In genomic region chr6:31058128-31058894, GRCh38 we compare ENCODE assay signal across 8 cellular contexts. TPM values are rescaled to one million over a fixed set of nuclear protein-coding genes. Genes with fewer than 3 reads are reported as not detected.
A peak's percentile ranks its signal among the peaks of the same experiment; 100 is the strongest.
DNase-seq lines count a peak whose midpoint lies in the region; ATAC-seq and TF ChIP-seq lines count a peak whose summit lies in the region.

No MANE protein-coding gene starts in this region.

- H3K9me3 ChIP-seq in HAP-1 (no peaks in the 10 kb centered on the region), spleen (no peaks in the 10 kb centered on the region), ovary (no peaks in the 10 kb centered on the region)

- H3K4me3 ChIP-seq in HAP-1 (no peak overlapping the region), spleen (no peak overlapping the region), ovary (no peak overlapping the region)

- peak; percentile 80 for TF ChIP-seq CTCF in C4-2B (conservative IDR thresholded peaks at IDR 0.05)
- TF ChIP-seq CTCF in foreskin keratinocyte (conservative IDR thresholded peaks at IDR 0.05) = peak; percentile 60
- peak in 8 of 11 experiments; percentile 17 to 50 (median 36) for TF ChIP-seq CTCF in spleen (IDR thresholded peaks at IDR 0.05 in 8 of 11, conservative IDR thresholded peaks at IDR 0.05 in 3 of 11)
- peak in 1 of 3 donors; percentile 12 for TF ChIP-seq CTCF in ovary (IDR thresholded peaks at IDR 0.05)

- no peak overlapping the region for H3K27ac ChIP-seq in C4-2B
- peak overlapping the region; percentile 94 for H3K27ac ChIP-seq in foreskin keratinocyte
- no peak overlapping the region for H3K27ac ChIP-seq in spleen
- no peak overlapping the region for H3K27ac ChIP-seq in ovary

- H3K4me1 ChIP-seq in HAP-1 = peaks cover 12% of the 10 kb centered on the region
- H3K4me1 ChIP-seq in foreskin keratinocyte = peaks cover 33% of the 10 kb centered on the region
- peaks cover 0 to 9% (median 0%) of the 10 kb centered on the region in 6 donors for H3K4me1 ChIP-seq in spleen
- no peaks in the 10 kb centered on the region for H3K4me1 ChIP-seq in ovary (ENCODE audit: insufficient read depth)

- TF ChIP-seq POLR2A in spleen (IDR thresholded peaks at IDR 0.05) (no peak), ovary (IDR thresholded peaks at IDR 0.05) (no peak)

- peak; percentile 94 for ATAC-seq in SK-N-SH treated with all-trans-retinoic acid at 6 μM for 48 hours
- peak; percentile 67 for ATAC-seq in foreskin keratinocyte
- no peak for ATAC-seq in HG03442 (IDR thresholded peaks at IDR 0.05; ENCODE audit: unreplicated experiment)
- ATAC-seq in HG02885 (IDR thresholded peaks at IDR 0.05; ENCODE audit: poor library complexity, unreplicated experiment) = no peak

- H3K36me3 ChIP-seq in HAP-1 (replicated peaks) = no peaks in the 10 kb centered on the region
- no peaks in the 10 kb centered on the region for H3K36me3 ChIP-seq in spleen
- H3K36me3 ChIP-seq in ovary = no peaks in the 10 kb centered on the region

- intact Hi-C loops in spleen (cut with DNase I; ENCODE audit: low total_unique reads) = no loop called here
- intact Hi-C loops in ovary (cut with DNase I) = loop anchor here in 1 of 4 donors (10.0 kb wide), 1 partner anchor 124 kb away; the partner anchor contains the start of gene SFTA2

- peak; percentile 56 to 69 for DNase-seq in HAP-1 (ENCODE audit: low spot score in 2 of 2)
- DNase-seq in foreskin keratinocyte = peak; percentile 95 to 98
- DNase-seq in spleen = no peak
- DNase-seq in ovary = no peak

- TF ChIP-seq EP300 in ovary (IDR thresholded peaks at IDR 0.05) = no peak

- H3K27me3 ChIP-seq in HAP-1 (ENCODE audit: low read depth) (no peaks in the 10 kb centered on the region), foreskin keratinocyte (no peaks in the 10 kb centered on the region), spleen (replicated peaks in 1 of 7) (peaks cover 0 to 13% (median 0%) of the 10 kb centered on the region in 7 donors), ovary (no peaks in the 10 kb centered on the region)

- in situ Hi-C loops in HAP-1 (cut with MboI; ENCODE audit: low sequenced_read_pairs) = no loop called here

- WGBS in spleen, 5 donors = 66 to 81% (median 70%) methylated on average over 10 of the region's 10 CpGs
- 54 to 57% (median 55%) methylated on average over 10 of the region's 10 CpGs for WGBS in ovary, 3 donors

TF ChIP-seq in SK-N-SH treated with all-trans-retinoic acid at 6 μM for 48 hours, 23 proteins besides CTCF, POLR2A, EP300 and RAD21:
- TF ChIP-seq CSRNP3 (CRISPR knock-in tag; IDR thresholded peaks at IDR 0.05) = no peak
- no peak for TF ChIP-seq PATZ1 (CRISPR knock-in tag; IDR thresholded peaks at IDR 0.05; ENCODE audit: borderline replicate concordance)
- no peak for TF ChIP-seq ZFP3 (CRISPR knock-in tag; IDR thresholded peaks at IDR 0.05)
- TF ChIP-seq BACH2 (CRISPR knock-in tag; IDR thresholded peaks at IDR 0.05; ENCODE audit: borderline replicate concordance) = no peak
- no peak for TF ChIP-seq OSR1 (CRISPR knock-in tag; IDR thresholded peaks at IDR 0.05)
- TF ChIP-seq TSHZ2 (CRISPR knock-in tag; IDR thresholded peaks at IDR 0.05) = no peak
- no peak for TF ChIP-seq ZFP30 (CRISPR knock-in tag; IDR thresholded peaks at IDR 0.05)
- TF ChIP-seq TOX (CRISPR knock-in tag; IDR thresholded peaks at IDR 0.05; ENCODE audit: borderline replicate concordance) = peak; percentile 57; the same call in 1 of the 2 replicates
- no peak for TF ChIP-seq ZNF8 (CRISPR knock-in tag; IDR thresholded peaks at IDR 0.05)
- 0 out of 2 replicates have a peak, but pooled peaks have one; percentile 36 for TF ChIP-seq RARB (CRISPR knock-in tag; IDR thresholded peaks at IDR 0.05)

RNA-seq across cellular contexts. Expression of gene MUC22, which starts 48.0 kb away (rescaled TPM):
- not detected in 2 replicates for total RNA-seq in foreskin keratinocyte
- not detected in 2 replicates for polyA plus RNA-seq in foreskin keratinocyte
- not detected for total RNA-seq in spleen
- polyA plus RNA-seq in spleen = not detected
- total RNA-seq in ovary = not detected
- not detected for polyA plus RNA-seq in ovary

RNA-seq across cellular contexts. Expression of gene C6orf15, which starts 54.1 kb away (rescaled TPM):
- total RNA-seq in foreskin keratinocyte (0.11 and 0.68 TPM in 2 replicates), spleen (not detected), ovary (not detected)
- polyA plus RNA-seq in foreskin keratinocyte (0.16 and 0.78 TPM in 2 replicates), spleen (not detected), ovary (not detected)

RNA-seq across cellular contexts. Expression of gene PSORS1C1, which starts 56.3 kb away (rescaled TPM):
- 7.4 and 10.5 TPM in 2 replicates for total RNA-seq in foreskin keratinocyte
- polyA plus RNA-seq in foreskin keratinocyte = 12.5 and 19.7 TPM in 2 replicates
- total RNA-seq in spleen = 1 to 10 TPM in 2 of 7 donors, under 1 TPM in 2, not detected in 3; 0.76 to 3.4 (median 1.1) TPM
- polyA plus RNA-seq in spleen = under 1 TPM; 0.11 to 0.70 (median 0.21) TPM
- 1 to 10 TPM in 5 of 7 donors, under 1 TPM in 2; 0.45 to 7.7 (median 2.2) TPM for total RNA-seq in ovary
- polyA plus RNA-seq in ovary = 1 to 10 TPM; 3.8 to 7.8 TPM

Comparison
In these comparisons a context has a peak if more than half of its experiments do, and no peak if none do; other contexts are left out.
1. DNase-seq: peak in HAP-1 (2 of 2) and foreskin keratinocyte (2 of 2); none in spleen (single experiment) and ovary (0 of 5).
2. ATAC-seq: peak in SK-N-SH treated with all-trans-retinoic acid at 6 μM for 48 hours (single experiment) and foreskin keratinocyte (single experiment); none in HG03442 (single experiment) and HG02885 (single experiment).